ENCODE assay signal across 21 cellular contexts in genomic region chr2:66275984-66276383, GRCh38.
DNase-seq lines count a peak whose midpoint lies in the region; ATAC-seq and TF ChIP-seq lines count a peak whose summit lies in the region.
"Had no signal": no experiment of that assay in that cellular context is flagged by ENCODE, and none has a peak within 500 bp of the region (broad histone marks: within the 10 kb centered on the region; RNA-seq: fewer than 3 reads in every experiment).

No MANE protein-coding gene starts in this region.

- DNase-seq in SK-N-SH, result no peak
- no peak for DNase-seq in PC-3
- no peak for DNase-seq in fibroblast of the aortic adventitia (ENCODE audit: low read depth)
- no peak for DNase-seq in neural crest cell (ENCODE audit: low read depth, low spot score)
- no peak for DNase-seq in naive thymus-derived CD8-positive, alpha-beta T cell
- DNase-seq: CD4-positive, alpha-beta T cell; DMS79; KBM-7; MV-4-11; NCI-H1417 treated with DMSO at 0.1 percent for 48 hours; NCI-H187 treated with DMSO at 0.1 percent for 48 hours; NCI-H226; NCI-H524; NCI-H82; PC-9; SIG-M5 had no signal

- intact Hi-C loops in PC-3 (cut with micrococcal nuclease), result no loop called here

- no peaks in the 10 kb centered on the region for H4K20me1 ChIP-seq in SK-N-SH (ENCODE audit: insufficient read depth)
- H4K20me1 ChIP-seq in PC-3 (ENCODE audit: low read length), result no peaks in the 10 kb centered on the region

- H3F3A ChIP-seq in SK-N-SH (replicated peaks; ENCODE audit: insufficient read depth) (no peaks in the 10 kb centered on the region), PC-3 (ENCODE audit: low read length, unreplicated experiment) (no peaks in the 10 kb centered on the region)

- H3K36me3 ChIP-seq in SK-N-SH (replicated peaks in 1 of 2; ENCODE audit: control insufficient read depth in 1 of 2, insufficient read depth in 2 of 2, low read length in 1 of 2) (no peaks in the 10 kb centered on the region), PC-3 (ENCODE audit: low read depth, low read length) (no peaks in the 10 kb centered on the region)
- H3K36me3 ChIP-seq: HAP-1 had no signal

- POLR2A ChIA-PET in SK-N-SH (lab: Yijun Ruan, JAX) (no interaction called here), PC-3 (lab: Charles Lee; ENCODE audit: unreplicated experiment) (no interaction called here)
- POLR2A ChIA-PET in naive thymus-derived CD8-positive, alpha-beta T cell (lab: Charles Lee), result no interaction called here

- no TSS peak for BruUV-seq in PC-3 (replicated peaks; lab: Mats Ljungman, UMichigan)

- H3K4me3 ChIP-seq in SK-N-SH (ENCODE audit: low read depth in 2 of 2, low read length in 1 of 2), result no peak overlapping the region
- H3K4me3 ChIP-seq in PC-3 (ENCODE audit: low read length), result no peak overlapping the region
- no peak overlapping the region for H3K4me3 ChIP-seq in fibroblast of the aortic adventitia (ENCODE audit: low read depth, low read length)
- H3K4me3 ChIP-seq: HAP-1, PC-9 had no signal

- no peak overlapping the region for H3K4me3 Mint-ChIP-seq in neural crest cell
- H3K4me3 Mint-ChIP-seq in naive thymus-derived CD8-positive, alpha-beta T cell, result no peak overlapping the region
- H3K4me3 Mint-ChIP-seq: CD4-positive, alpha-beta T cell had no signal

- H3K79me2 ChIP-seq in SK-N-SH (ENCODE audit: insufficient read depth) (no peaks in the 10 kb centered on the region), PC-3 (ENCODE audit: low read length) (no peaks in the 10 kb centered on the region)

- TF ChIP-seq CTCF in SK-N-SH (IDR thresholded peaks at IDR 0.05), result 0 out of 2 replicates have a peak, but pooled peaks have one; percentile 17
- peak; percentile 32 for TF ChIP-seq CTCF in PC-3 (conservative IDR thresholded peaks at IDR 0.05; ENCODE audit: low read depth, low read length)
- TF ChIP-seq CTCF in fibroblast of the aortic adventitia (IDR thresholded peaks at IDR 0.05; ENCODE audit: insufficient read depth, low read length), result peak; percentile 20
- peak; percentile 41 for TF ChIP-seq CTCF in neural crest cell (conservative IDR thresholded peaks at IDR 0.05)

- ATAC-seq in SK-N-SH treated with all-trans-retinoic acid at 6 μM for 48 hours, result no peak
- ATAC-seq in PC-3, result no peak
- ATAC-seq in GM21576 (IDR thresholded peaks at IDR 0.05; ENCODE audit: unreplicated experiment), result no peak
- no peak for ATAC-seq in naive thymus-derived CD8-positive, alpha-beta T cell
- no peak for ATAC-seq in HG02678 (IDR thresholded peaks at IDR 0.05; ENCODE audit: unreplicated experiment)

- TF ChIP-seq RAD21 in SK-N-SH (IDR thresholded peaks at IDR 0.05; ENCODE audit: low read length), result no peak

- no peaks in the 10 kb centered on the region for H3K36me3 Mint-ChIP-seq in neural crest cell (ENCODE audit: low read depth)
- no peaks in the 10 kb centered on the region for H3K36me3 Mint-ChIP-seq in naive thymus-derived CD8-positive, alpha-beta T cell

- H3K9ac ChIP-seq in SK-N-SH (no peak overlapping the region), PC-3 (ENCODE audit: low read length) (no peak overlapping the region)

- H3K27me3 Mint-ChIP-seq in neural crest cell (ENCODE audit: low read depth), result no peaks in the 10 kb centered on the region
- peaks cover 0 to 2% (median 1%) of the 10 kb centered on the region in 5 donors for H3K27me3 Mint-ChIP-seq in naive thymus-derived CD8-positive, alpha-beta T cell
- H3K27me3 Mint-ChIP-seq: CD4-positive, alpha-beta T cell had no signal

- H3K4me2 ChIP-seq in SK-N-SH, result no peak overlapping the region
- no peak overlapping the region for H3K4me2 ChIP-seq in PC-3 (ENCODE audit: low read length)
- H3K4me2 ChIP-seq: PC-9 had no signal

- H3K4me1 ChIP-seq in SK-N-SH (ENCODE audit: control insufficient read depth in 1 of 2, insufficient read depth in 2 of 2, low read depth in 1 of 2, low read length in 1 of 2) (no peaks in the 10 kb centered on the region), PC-3 (ENCODE audit: insufficient read depth, low read length) (no peaks in the 10 kb centered on the region)
- H3K4me1 ChIP-seq: HAP-1 had no signal

- H2AFZ ChIP-seq in SK-N-SH (ENCODE audit: low read depth) (no peak overlapping the region), PC-3 (ENCODE audit: low read length) (no peak overlapping the region)
- H2AFZ ChIP-seq: PC-9 had no signal

- WGBS in SK-N-SH (ENCODE audit: low lambda C conversion rate), result 16% methylated on average over 1 of the region's 1 CpG

- H3K9me2 ChIP-seq in SK-N-SH (no peaks in the 10 kb centered on the region), PC-3 (replicated peaks; ENCODE audit: low read length) (no peaks in the 10 kb centered on the region)

- no peak overlapping the region for H3K27ac ChIP-seq in SK-N-SH (ENCODE audit: low read depth in 2 of 2, low read length in 1 of 2)
- H3K27ac ChIP-seq in PC-3 (ENCODE audit: low read length), result no peak overlapping the region
- H3K27ac ChIP-seq: PC-9, RWPE1 had no signal

- H3K4me1 Mint-ChIP-seq in neural crest cell, result peaks cover 21% of the 10 kb centered on the region
- no peaks in the 10 kb centered on the region for H3K4me1 Mint-ChIP-seq in naive thymus-derived CD8-positive, alpha-beta T cell

- no peaks in the 10 kb centered on the region for H3K9me3 Mint-ChIP-seq in neural crest cell
- peaks cover 0 to 2% (median 0%) of the 10 kb centered on the region in 9 donors for H3K9me3 Mint-ChIP-seq in naive thymus-derived CD8-positive, alpha-beta T cell
- H3K9me3 Mint-ChIP-seq: CD4-positive, alpha-beta T cell had no signal

- no peak overlapping the region for H3K27ac Mint-ChIP-seq in neural crest cell (ENCODE audit: unreplicated experiment)
- H3K27ac Mint-ChIP-seq in naive thymus-derived CD8-positive, alpha-beta T cell, result no peak overlapping the region
- H3K27ac Mint-ChIP-seq: CD4-positive, alpha-beta T cell had no signal

- no peaks in the 10 kb centered on the region for H3K9me3 ChIP-seq in SK-N-SH
- H3K9me3 ChIP-seq in PC-3 (ENCODE audit: low read length), result no peaks in the 10 kb centered on the region
- H3K9me3 ChIP-seq: HAP-1 had no signal

- no peak for TF ChIP-seq EP300 in SK-N-SH (IDR thresholded peaks at IDR 0.05; ENCODE audit: borderline replicate concordance in 1 of 2, low read depth in 1 of 2, low read length in 1 of 2)

- H3K27me3 ChIP-seq in SK-N-SH (ENCODE audit: insufficient read depth) (no peaks in the 10 kb centered on the region), PC-3 (ENCODE audit: low read length) (peaks cover 53% of the 10 kb centered on the region)

- CTCF ChIA-PET in SK-N-SH (lab: Yijun Ruan, JAX) (no interaction called here), PC-3 (lab: Charles Lee) (no interaction called here)

TF ChIP-seq in SK-N-SH, 30 proteins besides CTCF, POLR2A, EP300 and RAD21 (continues in another document):
- TF ChIP-seq ZBTB33 (IDR thresholded peaks at IDR 0.05; ENCODE audit: borderline replicate concordance, low read depth) (no peak), TEAD4 (IDR thresholded peaks at IDR 0.05; ENCODE audit: borderline replicate concordance, insufficient read depth) (no peak), EZH2phosphoT487 (IDR thresholded peaks at IDR 0.05; ENCODE audit: borderline replicate concordance, low read depth) (no peak)

TF ChIP-seq in SK-N-SH treated with all-trans-retinoic acid at 6 μM for 48 hours, 23 proteins besides CTCF, POLR2A, EP300 and RAD21:
- TF ChIP-seq, protein P1, sequence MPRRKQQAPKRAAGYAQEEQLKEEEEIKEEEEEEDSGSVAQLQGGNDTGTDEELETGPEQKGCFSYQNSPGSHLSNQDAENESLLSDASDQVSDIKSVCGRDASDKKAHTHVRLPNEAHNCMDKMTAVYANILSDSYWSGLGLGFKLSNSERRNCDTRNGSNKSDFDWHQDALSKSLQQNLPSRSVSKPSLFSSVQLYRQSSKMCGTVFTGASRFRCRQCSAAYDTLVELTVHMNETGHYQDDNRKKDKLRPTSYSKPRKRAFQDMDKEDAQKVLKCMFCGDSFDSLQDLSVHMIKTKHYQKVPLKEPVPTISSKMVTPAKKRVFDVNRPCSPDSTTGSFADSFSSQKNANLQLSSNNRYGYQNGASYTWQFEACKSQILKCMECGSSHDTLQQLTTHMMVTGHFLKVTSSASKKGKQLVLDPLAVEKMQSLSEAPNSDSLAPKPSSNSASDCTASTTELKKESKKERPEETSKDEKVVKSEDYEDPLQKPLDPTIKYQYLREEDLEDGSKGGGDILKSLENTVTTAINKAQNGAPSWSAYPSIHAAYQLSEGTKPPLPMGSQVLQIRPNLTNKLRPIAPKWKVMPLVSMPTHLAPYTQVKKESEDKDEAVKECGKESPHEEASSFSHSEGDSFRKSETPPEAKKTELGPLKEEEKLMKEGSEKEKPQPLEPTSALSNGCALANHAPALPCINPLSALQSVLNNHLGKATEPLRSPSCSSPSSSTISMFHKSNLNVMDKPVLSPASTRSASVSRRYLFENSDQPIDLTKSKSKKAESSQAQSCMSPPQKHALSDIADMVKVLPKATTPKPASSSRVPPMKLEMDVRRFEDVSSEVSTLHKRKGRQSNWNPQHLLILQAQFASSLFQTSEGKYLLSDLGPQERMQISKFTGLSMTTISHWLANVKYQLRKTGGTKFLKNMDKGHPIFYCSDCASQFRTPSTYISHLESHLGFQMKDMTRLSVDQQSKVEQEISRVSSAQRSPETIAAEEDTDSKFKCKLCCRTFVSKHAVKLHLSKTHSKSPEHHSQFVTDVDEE (CRISPR knock-in tag; IDR thresholded peaks at IDR 0.05), result no peak
- TF ChIP-seq ZNF70 (CRISPR knock-in tag; IDR thresholded peaks at IDR 0.05), result no peak
